28 cellular contexts compared by ENCODE assay signal in genomic region chr5:175456105-175456504, GRCh38. TPM values are rescaled to one million over a fixed set of nuclear protein-coding genes. Genes with fewer than 3 reads are reported as not detected.
"Had no signal": no experiment of that assay in that cellular context is flagged by ENCODE, and none has a peak within 500 bp of the region (broad histone marks: within the 10 kb centered on the region; RNA-seq: fewer than 3 reads in every experiment).

No MANE protein-coding gene starts in this region.

- H3K27ac Mint-ChIP-seq: naive thymus-derived CD8-positive, alpha-beta T cell; nephron progenitor cell; neural progenitor cell; stimulated activated effector memory CD8-positive, alpha-beta T cell treated with anti-CD3 and anti-CD28 coated beads, Interleukin-12 subunit alpha, Interleukin-12 subunit beta, amount 100 ng/mL, for 72 hours; stimulated activated naive CD8-positive, alpha-beta T cell treated with anti-CD3 and anti-CD28 coated beads, Interleukin-15, Interleukin-2, amounts not matched to agents 100 ng/mL and 50 ng/mL, for 24 hours had no signal

- H3K27ac ChIP-seq: left lung, lower lobe of right lung, neural progenitor cell, ovary, prostate gland, sigmoid colon, spleen, suprapubic skin, thoracic aorta, tibial artery, upper lobe of right lung had no signal

- H2AFZ ChIP-seq: neural progenitor cell had no signal

- H3K9ac ChIP-seq: neural progenitor cell had no signal

- H3K27me3 ChIP-seq: ovary had no signal

- H3K36me3 Mint-ChIP-seq: naive thymus-derived CD8-positive, alpha-beta T cell; neural progenitor cell; stimulated activated effector memory CD8-positive, alpha-beta T cell treated with anti-CD3 and anti-CD28 coated beads, Interleukin-12 subunit alpha, Interleukin-12 subunit beta, amount 100 ng/mL, for 72 hours had no signal

- H3K4me3 Mint-ChIP-seq: naive thymus-derived CD8-positive, alpha-beta T cell; nephron progenitor cell; neural progenitor cell; stimulated activated effector memory CD8-positive, alpha-beta T cell treated with anti-CD3 and anti-CD28 coated beads, Interleukin-12 subunit alpha, Interleukin-12 subunit beta, amount 100 ng/mL, for 72 hours; stimulated activated naive CD8-positive, alpha-beta T cell treated with anti-CD3 and anti-CD28 coated beads, Interleukin-15, Interleukin-2, amounts not matched to agents 100 ng/mL and 50 ng/mL, for 24 hours had no signal

- DNase-seq: hippocampal formation; kidney glomerular epithelial cell; left colon; left lung; lower lobe of right lung; mammary epithelial cell; mesenchymal stem cell; naive thymus-derived CD8-positive, alpha-beta T cell; nephron progenitor cell; ovary; retina; right cardiac atrium; sigmoid colon; small intestine; spleen; stimulated activated CD4-positive, alpha-beta T cell treated with anti-CD3 and anti-CD28 coated beads, Interleukin-4, amount 100 ng/mL, for 24 hours; stimulated activated naive CD4-positive, alpha-beta T cell; tibial artery; trophoblast cell; upper lobe of right lung had no signal

- H3K9me3 Mint-ChIP-seq: naive thymus-derived CD8-positive, alpha-beta T cell; nephron progenitor cell; neural progenitor cell; stimulated activated effector memory CD8-positive, alpha-beta T cell treated with anti-CD3 and anti-CD28 coated beads, Interleukin-12 subunit alpha, Interleukin-12 subunit beta, amount 100 ng/mL, for 72 hours; stimulated activated naive CD8-positive, alpha-beta T cell treated with anti-CD3 and anti-CD28 coated beads, Interleukin-15, Interleukin-2, amounts not matched to agents 100 ng/mL and 50 ng/mL, for 24 hours had no signal

- H3K4me1 ChIP-seq: left lung, lower lobe of right lung, neural progenitor cell, prostate gland, sigmoid colon, spleen, suprapubic skin, tibial artery, upper lobe of right lung had no signal

- H3K4me3 ChIP-seq: left lung, lower lobe of right lung, neural progenitor cell, ovary, prostate gland, sigmoid colon, spleen, suprapubic skin, thoracic aorta, tibial artery, upper lobe of right lung had no signal

- FAIRE-seq: keratinocyte, small intestine, urothelium cell line had no signal

- H3K4me2 ChIP-seq: neural progenitor cell had no signal

- H3K4me1 Mint-ChIP-seq: nephron progenitor cell, neural progenitor cell had no signal

- H3K36me3 ChIP-seq: left lung, lower lobe of right lung, neural progenitor cell, ovary, prostate gland, sigmoid colon, spleen, suprapubic skin, thoracic aorta, tibial artery, upper lobe of right lung had no signal

- H3K9me3 ChIP-seq: left lung, lower lobe of right lung, ovary, prostate gland, sigmoid colon, spleen, suprapubic skin, thoracic aorta, tibial artery, upper lobe of right lung had no signal

- ATAC-seq: left colon; left lung; lower lobe of right lung; naive thymus-derived CD8-positive, alpha-beta T cell; right cardiac atrium; stimulated activated effector memory CD8-positive, alpha-beta T cell treated with anti-CD3 and anti-CD28 coated beads, Interleukin-12 subunit alpha, Interleukin-12 subunit beta, amount 100 ng/mL, for 72 hours; upper lobe of right lung had no signal

RNA-seq across cellular contexts. Expression of gene DRD1, which starts 12.1 kb away (rescaled TPM):
- total RNA-seq: mammary epithelial cell; naive thymus-derived CD8-positive, alpha-beta T cell; right cardiac atrium; sigmoid colon had no signal
- polyA plus RNA-seq: keratinocyte; mammary epithelial cell; naive thymus-derived CD8-positive, alpha-beta T cell; right cardiac atrium had no signal
